Comparison of ENCODE assay signal across 8 cellular contexts in genomic region chr5:164256954-164257353, GRCh38.
"Had no signal": no experiment of that assay in that cellular context is flagged by ENCODE, and none has a peak within 500 bp of the region (broad histone marks: within the 10 kb centered on the region; RNA-seq: fewer than 3 reads in every experiment).

No MANE protein-coding gene starts in this region.

- H3K9me3 ChIP-seq: HAP-1 had no signal

- DNase-seq: GOT3, H7, HFFc6 had no signal

- FAIRE-seq: HTR-8/SVneo, K562 had no signal

- H3K4me1 ChIP-seq: HAP-1 had no signal

- H3K4me3 Mint-ChIP-seq: HFFc6 had no signal

- H3K27ac Mint-ChIP-seq: HFFc6 had no signal

- H3K9ac ChIP-seq: GM23248 had no signal

- H3K36me3 ChIP-seq: HAP-1 had no signal

- H3K4me3 ChIP-seq: GM23248, HAP-1, K562 had no signal

- H3K27ac ChIP-seq: GM23248 had no signal

- ATAC-seq: HCT116, K562 had no signal
